ENCODE assay signal across 27 cellular contexts in genomic region chr9:4420351-4420750, GRCh38.
"Had no signal": no experiment of that assay in that cellular context is flagged by ENCODE, and none has a peak within 500 bp of the region (broad histone marks: within the 10 kb centered on the region; RNA-seq: fewer than 3 reads in every experiment).

No MANE protein-coding gene starts in this region.

- H3K9me3 ChIP-seq: ascending aorta, body of pancreas had no signal

- H3K36me3 ChIP-seq: ascending aorta had no signal

- DNase-seq: activated B cell treated with CpG ODN at 0.5 μM for 24 hours; activated CD4-positive, alpha-beta T cell treated with anti-CD3 and anti-CD28 coated beads for 1 hour; activated CD4-positive, alpha-beta T cell treated with anti-CD3 and anti-CD28 coated beads, Interleukin-2, amount 10 ng/mL, durations not matched to agents 24 days and 14 days; activated CD4-positive, alpha-beta T cell treated with anti-CD3 and anti-CD28 coated beads, Interleukin-2, amount 50 U/mL, for 48 hours; activated CD8-positive, alpha-beta memory T cell treated with anti-CD3 and anti-CD28 coated beads, Interleukin-2, amount 10 ng/mL, durations not matched to agents 7 days and 5 days; activated effector memory CD4-positive, alpha-beta T cell treated with anti-CD3 and anti-CD28 coated beads, Interleukin-2, amount 50 U/mL, for 16 hours; activated naive CD4-positive, alpha-beta T cell treated with Interleukin-2 at 50 U/mL for 16 hours; activated naive CD8-positive, alpha-beta T cell treated with anti-CD3 and anti-CD28 coated beads, Interleukin-2, amount 50 U/mL, for 24 hours; activated T-cell treated with anti-CD3 and anti-CD28 coated beads, Interleukin-2, amount 50 U/mL, for 4 hours; amniotic stem cell; body of pancreas; MM.1S; NCI-H1105 treated with DMSO at 0.1 percent for 48 hours; NCI-H1436 treated with DMSO at 0.1 percent for 48 hours; NCI-H187; NCI-H2081; NCI-H2171; NCI-H2227 treated with DMSO at 0.1 percent for 48 hours; NCI-H526; NCI-H774; SHP77 treated with DMSO at 0.1 percent for 48 hours; T-cell; T-helper 2 cell; T1000 had no signal

- H3K4me1 ChIP-seq: ascending aorta, body of pancreas had no signal

- H3K27ac ChIP-seq: ascending aorta, body of pancreas, KMS-11, PC-9 had no signal

- H3K4me3 ChIP-seq: ascending aorta, body of pancreas, PC-9 had no signal
